12 cellular contexts compared by ENCODE assay signal in genomic region chr2:19140463-19141208, GRCh38.
DNase-seq lines count a peak whose midpoint lies in the region; ATAC-seq, FAIRE-seq and TF ChIP-seq lines count a peak whose summit lies in the region.
"Had no signal": no experiment of that assay in that cellular context is flagged by ENCODE, and none has a peak within 500 bp of the region (broad histone marks: within the 10 kb centered on the region; RNA-seq: fewer than 3 reads in every experiment).

No MANE protein-coding gene starts in this region.

- ATAC-seq in HG02938 (IDR thresholded peaks at IDR 0.05; ENCODE audit: unreplicated experiment) (no peak), GM18907 (IDR thresholded peaks at IDR 0.05; ENCODE audit: unreplicated experiment) (no peak)
- no peak for ATAC-seq in activated CD4-positive, CD25-positive, alpha-beta regulatory T cell treated with anti-CD3 and anti-CD28 coated beads, Interleukin-2, amount 50 U/mL, for 24 hours
- ATAC-seq: stimulated activated effector memory CD8-positive, alpha-beta T cell treated with anti-CD3 and anti-CD28 coated beads, Interleukin-12 subunit alpha, Interleukin-12 subunit beta, amount 100 ng/mL, for 72 hours had no signal

- FAIRE-seq in RCC 7860 (lab: Jason Lieb, UNC) = peak; percentile 7

- H3K4me3 ChIP-seq in fibroblast of mammary gland (ENCODE audit: control insufficient read depth, low read depth, low read length) (no peak overlapping the region), skeletal muscle cell (ENCODE audit: low read depth, low read length) (no peak overlapping the region)
- H3K4me3 ChIP-seq: right lobe of liver had no signal

- DNase-seq in HCEC 1CT (peak; percentile 91), RCC 7860 (ENCODE audit: low spot score) (peak; percentile 86), fibroblast of mammary gland (ENCODE audit: low read depth) (peak; percentile 70), skeletal muscle cell (ENCODE audit: low read depth) (peak; percentile 91), T-helper 1 cell (no peak)
- DNase-seq: activated CD8-positive, alpha-beta memory T cell treated with anti-CD3 and anti-CD28 coated beads for 24 hours; central memory CD4-positive, alpha-beta T cell; right lobe of liver had no signal

- no peak for TF ChIP-seq CTCF in fibroblast of mammary gland (conservative IDR thresholded peaks at IDR 0.05; ENCODE audit: control insufficient read depth, insufficient read depth, low read depth, low read length)

Comparison
In these comparisons a context has a peak if more than half of its experiments do, and no peak if none do; other contexts are left out.
1. DNase-seq: peak in HCEC 1CT (single experiment), RCC 7860 (single experiment), fibroblast of mammary gland (single experiment) and skeletal muscle cell (single experiment); none in T-helper 1 cell (0 of 5).